In the genomic region with DNA sequence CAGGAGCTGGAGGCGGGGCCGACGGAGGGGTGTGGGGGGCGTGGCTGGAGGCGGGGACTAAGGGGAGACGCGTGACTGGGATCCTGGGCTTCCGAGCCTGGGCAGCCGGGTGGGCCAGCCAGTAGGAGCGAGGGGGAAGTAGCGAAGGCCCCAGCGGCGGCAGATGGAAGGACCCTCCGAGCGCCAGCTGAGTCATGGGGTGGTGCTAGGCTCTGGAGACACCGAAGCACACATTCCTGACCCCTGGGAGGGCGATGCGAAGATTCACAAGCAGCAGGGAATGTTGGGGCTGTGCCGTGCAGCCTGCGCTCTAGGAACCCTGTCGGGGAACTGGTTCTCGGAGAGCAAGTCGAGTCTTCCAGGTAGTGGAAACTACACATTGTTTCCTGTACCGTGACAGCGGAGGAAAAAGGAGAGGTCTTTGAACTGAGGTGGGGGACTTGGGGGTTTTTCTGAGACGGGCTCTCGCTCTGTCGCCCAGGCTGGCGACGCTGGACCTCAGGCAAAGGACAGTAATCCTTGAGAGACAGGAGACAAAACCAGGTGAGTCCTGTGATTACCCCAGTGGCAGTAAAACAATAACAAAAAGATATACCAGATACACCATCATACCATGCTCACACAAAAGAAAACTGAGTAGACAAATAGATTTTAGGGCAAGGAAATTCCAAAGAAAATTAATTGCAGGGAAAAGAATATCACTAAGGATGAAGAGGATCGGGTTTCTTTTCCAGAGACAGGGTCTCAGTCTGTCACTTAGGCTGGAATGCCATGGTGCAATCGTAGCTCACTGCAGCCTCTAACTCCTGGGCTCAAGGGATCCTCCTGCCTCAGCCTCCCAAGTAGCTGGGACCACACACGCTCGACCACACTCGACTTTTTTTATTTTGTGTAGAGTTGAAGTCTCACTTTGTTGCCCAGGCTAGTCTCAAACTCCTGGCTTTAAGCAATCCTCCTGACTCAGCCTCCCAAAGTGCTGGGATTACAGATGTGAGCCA, we compare ENCODE assay signal across 8 cellular contexts. TPM values are rescaled to one million over a fixed set of nuclear protein-coding genes. Genes with fewer than 3 reads are reported as not detected.
DNase-seq lines count a peak whose midpoint lies in the region; ATAC-seq and TF ChIP-seq lines count a peak whose summit lies in the region.

No MANE protein-coding gene starts in this region.

- no peaks in the 10 kb centered on the region for H3K27me3 Mint-ChIP-seq in activated T-cell treated with anti-CD3 and anti-CD28 coated beads, Interleukin-2, amount 50 U/mL, for 24 hours
- H3K27me3 Mint-ChIP-seq in natural killer cell (ENCODE audit: low read depth in 2 of 2), result peaks cover 0 to 10% of the 10 kb centered on the region in 2 donors

- H3K27ac ChIP-seq in cingulate gyrus (ENCODE audit: low read depth, low read length), result peak overlapping the region; percentile 83

- peak overlapping the region; percentile 93 for H3K4me3 Mint-ChIP-seq in activated T-cell treated with anti-CD3 and anti-CD28 coated beads, Interleukin-2, amount 50 U/mL, for 24 hours
- H3K4me3 Mint-ChIP-seq in natural killer cell, result peak overlapping the region; percentile 95

- no peaks in the 10 kb centered on the region for H3K9me3 Mint-ChIP-seq in activated T-cell treated with anti-CD3 and anti-CD28 coated beads, Interleukin-2, amount 50 U/mL, for 24 hours
- peaks cover 0 to 3% of the 10 kb centered on the region in 2 donors for H3K9me3 Mint-ChIP-seq in natural killer cell

- H3K36me3 Mint-ChIP-seq in activated T-cell treated with anti-CD3 and anti-CD28 coated beads, Interleukin-2, amount 50 U/mL, for 24 hours (ENCODE audit: low read depth), result peaks cover 41% of the 10 kb centered on the region
- no peaks in the 10 kb centered on the region for H3K36me3 Mint-ChIP-seq in natural killer cell

- no peak for TF ChIP-seq CTCF in natural killer cell (IDR thresholded peaks at IDR 0.05)

- H3K4me1 Mint-ChIP-seq in activated T-cell treated with anti-CD3 and anti-CD28 coated beads, Interleukin-2, amount 50 U/mL, for 24 hours (ENCODE audit: low read depth), result peaks cover 34% of the 10 kb centered on the region
- H3K4me1 Mint-ChIP-seq in natural killer cell, result peaks cover 18 to 30% of the 10 kb centered on the region in 2 donors

- intact Hi-C loops in natural killer cell (cut with micrococcal nuclease), result loop anchor here (1.0 to 10.0 kb wide), 5 partner anchors 324 to 759 kb away; a partner anchor contains a TSS

- ATAC-seq in HG02678 (IDR thresholded peaks at IDR 0.05; ENCODE audit: unreplicated experiment) (peak; percentile 64), natural killer cell (no peak)

- peak overlapping the region; percentile 97 for H3K27ac Mint-ChIP-seq in activated T-cell treated with anti-CD3 and anti-CD28 coated beads, Interleukin-2, amount 50 U/mL, for 24 hours
- H3K27ac Mint-ChIP-seq in natural killer cell, result peak overlapping the region; percentile 89 to 93

- no peak for DNase-seq in activated T-cell treated with anti-CD3 and anti-CD28 coated beads, Interleukin-2, amount 50 U/mL, for 24 hours
- DNase-seq in activated T-cell treated with anti-CD3 and anti-CD28 coated beads for 4 hours, result no peak
- peak; percentile 99 for DNase-seq in NCI-H226
- DNase-seq in natural killer cell, result no peak
- DNase-seq in activated CD4-positive, CD25-positive, alpha-beta regulatory T cell (lab: John Stamatoyannopoulos, UW), result no peak
- DNase-seq in medulla oblongata (ENCODE audit: extremely low spot score), result no peak

RNA-seq across cellular contexts. Expression of a gene that starts 0.8 kb away (rescaled TPM):
- 10 to 100 TPM; 31.9 to 36.4 (median 35.9) TPM for total RNA-seq in natural killer cell

RNA-seq across cellular contexts. Expression of a gene that starts 29.9 kb away (rescaled TPM):
- total RNA-seq in natural killer cell, result not detected
